Comparison of ENCODE assay signal across 23 cellular contexts in genomic region chr5:135694906-135695305, GRCh38.
"Had no signal": no experiment of that assay in that cellular context is flagged by ENCODE, and none has a peak within 500 bp of the region (broad histone marks: within the 10 kb centered on the region; RNA-seq: fewer than 3 reads in every experiment).

No MANE protein-coding gene starts in this region.

- H3K36me3 Mint-ChIP-seq: mesothelial cell of epicardium; naive B cell; natural killer cell treated with Interleukin-12 subunit alpha and Interleukin-12 subunit beta and Interleukin-15 and Interleukin-18, amount 100 ng/mL, for 72 hours; stimulated activated naive B cell treated with anti-CD40 and anti-IgM and Interleukin-4, amounts not matched to agents 10 μg/mL and 1 μg/mL and 100 μg/mL, for 72 hours had no signal

- H3K9me3 Mint-ChIP-seq: dendritic cell treated with granulocyte-macrophage colony-stimulating factor and Interleukin-4, amounts not matched to agents 40 ng/mL and 50 ng/mL, for 4 days; natural killer cell treated with Interleukin-12 subunit alpha and Interleukin-12 subunit beta and Interleukin-15 and Interleukin-18, amount 100 ng/mL, for 72 hours; neural crest cell; stimulated activated naive B cell treated with anti-CD40 and anti-IgM and Interleukin-4, amounts not matched to agents 10 μg/mL and 1 μg/mL and 100 μg/mL, for 72 hours; stimulated activated naive CD8-positive, alpha-beta T cell treated with anti-CD3 and anti-CD28 coated beads, Interleukin-15, Interleukin-2, amounts not matched to agents 100 ng/mL and 50 ng/mL, for 24 hours had no signal

- H3K4me1 ChIP-seq: colonic mucosa, prostate gland, upper lobe of right lung had no signal

- H3K27me3 ChIP-seq: colonic mucosa, tibial nerve, upper lobe of right lung, vagina had no signal

- DNase-seq: colonic mucosa; effector memory CD4-positive, alpha-beta T cell; erythroblast; kidney; mesenchymal stem cell; mucosa of descending colon; naive B cell; right cardiac atrium; spleen; stimulated activated CD4-positive, alpha-beta T cell treated with anti-CD3 and anti-CD28 coated beads, Interleukin-2, amount 100 ng/mL, for 48 hours; stimulated activated naive B cell treated with anti-CD40 and anti-IgM and Interleukin-4, amounts not matched to agents 10 μg/mL and 1 μg/mL and 100 μg/mL, for 72 hours; upper lobe of right lung had no signal

- H3K27ac Mint-ChIP-seq: dendritic cell treated with granulocyte-macrophage colony-stimulating factor and Interleukin-4, amounts not matched to agents 40 ng/mL and 50 ng/mL, for 4 days; mesothelial cell of epicardium; natural killer cell treated with Interleukin-12 subunit alpha and Interleukin-12 subunit beta and Interleukin-15 and Interleukin-18, amount 100 ng/mL, for 72 hours; stimulated activated naive B cell treated with anti-CD40 and anti-IgM and Interleukin-4, amounts not matched to agents 10 μg/mL and 1 μg/mL and 100 μg/mL, for 72 hours; stimulated activated naive CD8-positive, alpha-beta T cell treated with anti-CD3 and anti-CD28 coated beads, Interleukin-15, Interleukin-2, amounts not matched to agents 100 ng/mL and 50 ng/mL, for 24 hours had no signal

- ATAC-seq: left lobe of liver; mucosa of descending colon; natural killer cell treated with Interleukin-12 subunit alpha and Interleukin-12 subunit beta and Interleukin-15 and Interleukin-18, amount 100 ng/mL, for 72 hours; right cardiac atrium; stimulated activated naive B cell treated with anti-CD40 and anti-IgM and Interleukin-4, amounts not matched to agents 10 μg/mL and 1 μg/mL and 100 μg/mL, for 72 hours; upper lobe of right lung had no signal

- H3K4me1 Mint-ChIP-seq: naive B cell; stimulated activated naive B cell treated with anti-CD40 and anti-IgM and Interleukin-4, amounts not matched to agents 10 μg/mL and 1 μg/mL and 100 μg/mL, for 72 hours had no signal

- H3K4me3 Mint-ChIP-seq: dendritic cell treated with granulocyte-macrophage colony-stimulating factor and Interleukin-4, amounts not matched to agents 40 ng/mL and 50 ng/mL, for 4 days; mesothelial cell of epicardium; naive B cell; natural killer cell treated with Interleukin-12 subunit alpha and Interleukin-12 subunit beta and Interleukin-15 and Interleukin-18, amount 100 ng/mL, for 72 hours; neural crest cell; stimulated activated naive B cell treated with anti-CD40 and anti-IgM and Interleukin-4, amounts not matched to agents 10 μg/mL and 1 μg/mL and 100 μg/mL, for 72 hours; stimulated activated naive CD8-positive, alpha-beta T cell treated with anti-CD3 and anti-CD28 coated beads, Interleukin-15, Interleukin-2, amounts not matched to agents 100 ng/mL and 50 ng/mL, for 24 hours had no signal

- H3K36me3 ChIP-seq: colonic mucosa, prostate gland, spleen, thoracic aorta, tibial nerve, upper lobe of right lung, vagina had no signal

- H3K4me3 ChIP-seq: colonic mucosa, mucosa of descending colon, prostate gland, skin epidermis, spleen, thoracic aorta, tibial nerve, upper lobe of right lung, vagina had no signal

- H3K9me3 ChIP-seq: colonic mucosa, mucosa of descending colon, prostate gland, spleen, thoracic aorta, tibial nerve, upper lobe of right lung, vagina had no signal

- H3K27ac ChIP-seq: colonic mucosa, prostate gland, spleen, thoracic aorta, tibial nerve, upper lobe of right lung, vagina had no signal
